In the genomic region with DNA sequence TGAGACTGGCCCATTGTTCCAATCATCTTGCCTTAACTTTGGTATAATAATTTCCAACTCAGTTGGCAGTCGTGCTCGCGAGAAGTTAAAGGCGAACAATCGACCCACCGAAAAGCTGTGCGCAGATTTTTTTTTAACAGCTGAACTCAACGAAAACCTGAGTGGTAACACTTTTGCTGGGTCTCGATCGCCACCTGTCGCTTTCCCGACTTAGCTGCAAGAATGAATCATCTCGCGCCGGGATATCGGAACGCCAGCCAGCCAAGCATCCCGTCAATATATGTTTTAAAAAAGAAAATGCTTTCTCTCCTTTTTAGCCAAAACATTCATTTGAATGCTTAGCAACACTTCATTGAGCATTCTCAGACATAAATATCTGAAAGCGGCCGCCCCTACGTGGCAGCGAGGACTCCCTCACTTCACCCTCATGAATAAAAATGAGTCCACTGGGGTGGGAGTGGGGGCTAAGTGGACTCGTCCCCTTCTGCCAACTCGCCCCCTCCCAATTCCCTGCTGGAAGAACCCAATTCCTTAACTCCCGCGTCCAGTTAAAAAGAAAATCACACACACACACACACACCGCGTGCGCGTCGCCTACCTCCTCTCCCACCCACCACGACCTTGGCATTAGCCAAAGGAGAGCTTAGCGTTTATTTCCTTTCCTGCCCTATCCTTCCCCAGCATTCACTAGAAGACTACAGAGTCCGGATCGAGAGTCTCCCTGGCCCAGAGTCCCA, we compare ENCODE assay signal across 9 cellular contexts. TPM values are rescaled to one million over a fixed set of nuclear protein-coding genes. Genes with fewer than 3 reads are reported as not detected.
DNase-seq lines count a peak whose midpoint lies in the region; ATAC-seq and TF ChIP-seq lines count a peak whose summit lies in the region.
"Had no signal": no experiment of that assay in that cellular context is flagged by ENCODE, and none has a peak within 500 bp of the region (broad histone marks: within the 10 kb centered on the region; RNA-seq: fewer than 3 reads in every experiment).

No MANE protein-coding gene starts in this region.

- DNase-seq in DMS79 (lab: John Stamatoyannopoulos, UW) (peak; percentile 3), HuH-7.5 (ENCODE audit: low spot score) (peak; percentile 80), RPMI8226 (peak; percentile 55), mammary epithelial cell (peak; percentile 83), retina (peak; percentile 85)

- H3K4me3 ChIP-seq in mammary epithelial cell (replicated peaks in 1 of 3; ENCODE audit: insufficient read depth in 1 of 3, low read depth in 2 of 3, low read length in 3 of 3) (peak overlapping the region; percentile 81 to 89 (median 86)), iPS-18a (ENCODE audit: low read length) (peak overlapping the region; percentile 84)

- peak; percentile 79 to 84 for TF ChIP-seq CTCF in mammary epithelial cell (conservative IDR thresholded peaks at IDR 0.05 in 1 of 2, IDR thresholded peaks at IDR 0.05 in 1 of 2; ENCODE audit: extremely low read depth in 1 of 2, insufficient read depth in 1 of 2, low read depth in 1 of 2, low read length in 2 of 2)

- H2AFZ ChIP-seq in mammary epithelial cell (ENCODE audit: low read depth, low read length): peak overlapping the region; percentile 89

- dilution Hi-C loops in mammary epithelial cell (cut with HindIII; ENCODE audit: low sequenced_read_pairs): loop anchor here (25.0 kb wide), 1 partner anchor 1342 kb away; no protein-coding TSS in a partner anchor

- H3K27ac ChIP-seq in mammary epithelial cell (ENCODE audit: insufficient read depth, low read depth, low read length): peak overlapping the region; percentile 83
- no peak overlapping the region for H3K27ac ChIP-seq in iPS-18a (ENCODE audit: low read length)

- H3K27me3 ChIP-seq in mammary epithelial cell (ENCODE audit: insufficient read depth, low read length) (no peaks in the 10 kb centered on the region), iPS-18a (ENCODE audit: control insufficient read depth, insufficient read depth, low read length) (peaks cover 87% of the 10 kb centered on the region)

- no peaks in the 10 kb centered on the region for H4K20me1 ChIP-seq in mammary epithelial cell (ENCODE audit: insufficient read depth, low read length)

- peak overlapping the region; percentile 82 for H3K4me2 ChIP-seq in mammary epithelial cell (ENCODE audit: insufficient read depth, low read depth, low read length)

- peaks cover 62% of the 10 kb centered on the region for H3K79me2 ChIP-seq in mammary epithelial cell (ENCODE audit: insufficient read depth, low read length)

- in situ Hi-C loops in mammary epithelial cell (cut with MboI; ENCODE audit: low sequenced_read_pairs in 2 of 2): loop anchor here (5.0 to 25.0 kb wide), 6 partner anchors 310 to 1217 kb away; no protein-coding TSS in a partner anchor

- no TSS peak for BruUV-seq in mammary epithelial cell (replicated peaks; lab: Mats Ljungman, UMichigan)

- ATAC-seq in GM21381 (IDR thresholded peaks at IDR 0.05; ENCODE audit: unreplicated experiment) (no peak), HG03520 (IDR thresholded peaks at IDR 0.05; ENCODE audit: unreplicated experiment) (no peak)

- CTCF ChIA-PET in mammary epithelial cell (lab: Charles Lee; ENCODE audit: low non-redundant PET): interaction anchor here (0.6 to 0.8 kb wide), 2 partner anchors 65 to 303 kb away, joined by 4 to 5 read pairs; no protein-coding TSS in a partner anchor

- no peaks in the 10 kb centered on the region for H3K9me3 ChIP-seq in mammary epithelial cell (replicated peaks; ENCODE audit: insufficient read depth, low read length)
- no peaks in the 10 kb centered on the region for H3K9me3 ChIP-seq in iPS-18a (ENCODE audit: control insufficient read depth, low read depth, low read length)

- peaks cover 4% of the 10 kb centered on the region for H3K36me3 ChIP-seq in mammary epithelial cell (ENCODE audit: insufficient read depth, low read length)
- H3K36me3 ChIP-seq in iPS-18a (ENCODE audit: control insufficient read depth, low read depth, low read length): no peaks in the 10 kb centered on the region

- intact Hi-C loops in mammary epithelial cell (cut with micrococcal nuclease): loop anchor here (1.0 to 10.0 kb wide), 6 partner anchors 57 to 600 kb away; no protein-coding TSS in a partner anchor

- 2% methylated on average over 34 of the region's 35 CpGs for WGBS in mammary epithelial cell (ENCODE audit: low coverage, missing lambda C conversion rate)

- H3K9ac ChIP-seq in mammary epithelial cell (ENCODE audit: insufficient read depth, low read length) (peak overlapping the region; percentile 98), iPS-18a (ENCODE audit: low read length) (no peak overlapping the region)

- H3K4me1 ChIP-seq in mammary epithelial cell (ENCODE audit: insufficient read depth, low read length) (peaks cover 24% of the 10 kb centered on the region), iPS-18a (ENCODE audit: control insufficient read depth, low read depth, low read length) (peaks cover 21% of the 10 kb centered on the region)

RNA-seq across cellular contexts. Expression of gene COL12A1, which starts 1.5 kb away (rescaled TPM):
- 100 to 1,000 TPM; 174 to 263 TPM for total RNA-seq in mammary epithelial cell
- polyA plus RNA-seq in mammary epithelial cell: 132 TPM
- 250 TPM for polyA minus RNA-seq in mammary epithelial cell
- total RNA-seq: activated CD8-positive, alpha-beta memory T cell treated with anti-CD3 and anti-CD28 coated beads for 36 hours had no signal

RNA-seq across cellular contexts. Expression of gene COX7A2, which starts 39.2 kb away (rescaled TPM):
- 100 to 1,000 TPM in 1 of 2 donors, 10 to 100 TPM in 1; 73.3 to 370 TPM for total RNA-seq in mammary epithelial cell
- polyA plus RNA-seq in mammary epithelial cell: 146 TPM
- polyA minus RNA-seq in mammary epithelial cell: 245 TPM

Comparison
In these comparisons a context has a peak if more than half of its experiments do, and no peak if none do; other contexts are left out.
1. DNase-seq: peak in every context shown above with its lines; median percentile 85 in retina; 83 in mammary epithelial cell; 80 in HuH-7.5; 55 in RPMI8226; 3 in DMS79.